ENCODE assay signal across 13 cellular contexts in the genomic region with DNA sequence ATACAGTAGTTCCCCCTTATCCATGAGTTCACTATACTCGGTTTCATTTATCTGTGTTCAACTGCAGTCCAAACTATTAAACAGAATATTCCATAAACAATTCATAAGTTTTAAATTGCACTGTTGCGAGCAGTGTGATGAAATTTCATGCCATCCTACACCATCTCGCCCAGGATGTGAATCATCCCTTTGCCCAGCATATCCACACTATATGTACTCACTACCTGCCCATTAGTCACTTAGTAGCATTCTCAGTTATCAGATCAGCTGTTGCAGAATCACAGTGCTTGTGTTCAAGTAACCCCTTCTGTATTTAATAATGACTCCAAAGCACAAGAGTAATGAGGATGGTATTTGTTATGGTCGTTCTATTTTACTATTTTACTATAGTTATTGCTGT. TPM values are rescaled to one million over a fixed set of nuclear protein-coding genes. Genes with fewer than 3 reads are reported as not detected.
A peak's percentile ranks its signal among the peaks of the same experiment; 100 is the strongest.
DNase-seq lines count a peak whose midpoint lies in the region; ATAC-seq, FAIRE-seq and TF ChIP-seq lines count a peak whose summit lies in the region.
"Had no signal": no experiment of that assay in that cellular context is flagged by ENCODE, and none has a peak within 500 bp of the region (broad histone marks: within the 10 kb centered on the region; RNA-seq: fewer than 3 reads in every experiment).

No MANE protein-coding gene starts in this region.

- no peak overlapping the region for H3K27ac ChIP-seq in psoas muscle
- H3K27ac ChIP-seq: gastrocnemius medialis, SK-N-MC had no signal

- intact Hi-C loops in psoas muscle (cut with DNase I): no loop called here

- no peaks in the 10 kb centered on the region for H3K27me3 Mint-ChIP-seq in activated CD8-positive, alpha-beta memory T cell treated with anti-CD3 and anti-CD28 coated beads, Interleukin-2, amount 10 ng/mL, durations not matched to agents 7 days and 5 days
- H3K27me3 Mint-ChIP-seq: naive thymus-derived CD8-positive, alpha-beta T cell had no signal

- DNase-seq in MG63 (peak; percentile 77), bronchial epithelial cell (ENCODE audit: low read depth) (peak; percentile 99), psoas muscle (no peak)
- no peak for DNase-seq in activated CD8-positive, alpha-beta memory T cell treated with anti-CD3 and anti-CD28 coated beads, Interleukin-2, amount 10 ng/mL, durations not matched to agents 7 days and 5 days
- DNase-seq: gastrocnemius medialis; naive thymus-derived CD8-positive, alpha-beta T cell; NCI-H1436 treated with DMSO at 0.1 percent for 48 hours had no signal

- H3K4me1 Mint-ChIP-seq in activated CD8-positive, alpha-beta memory T cell treated with anti-CD3 and anti-CD28 coated beads, Interleukin-2, amount 10 ng/mL, durations not matched to agents 7 days and 5 days: peaks cover 4% of the 10 kb centered on the region

- H3K9me3 ChIP-seq in MG63 (peaks cover 3% of the 10 kb centered on the region; the same call in 1 of the 2 replicates), psoas muscle (no peaks in the 10 kb centered on the region)
- H3K9me3 ChIP-seq: gastrocnemius medialis had no signal

- H3K4me3 Mint-ChIP-seq in activated CD8-positive, alpha-beta memory T cell treated with anti-CD3 and anti-CD28 coated beads, Interleukin-2, amount 10 ng/mL, durations not matched to agents 7 days and 5 days: no peak overlapping the region
- H3K4me3 Mint-ChIP-seq: activated T-helper 1 cell treated with anti-CD3 and anti-CD28 coated beads, Interleukin-12 subunit alpha, Interleukin-12 subunit beta, Interleukin-2, Interleukin-4 antibody, amounts not matched to agents 30 ng/mL and 10 ng/mL and 1 ng/mL, durations not matched to agents 14 hours and 24 hours and 36 hours; naive thymus-derived CD8-positive, alpha-beta T cell had no signal

- peak; percentile 65 to 90 (median 86) for ATAC-seq in psoas muscle
- no peak for ATAC-seq in HG03432 (IDR thresholded peaks at IDR 0.05; ENCODE audit: unreplicated experiment)
- no peak for ATAC-seq in GM19328 (IDR thresholded peaks at IDR 0.05; ENCODE audit: unreplicated experiment)
- ATAC-seq in activated CD8-positive, alpha-beta memory T cell treated with anti-CD3 and anti-CD28 coated beads, Interleukin-2, amount 10 ng/mL, durations not matched to agents 7 days and 5 days: no peak
- no peak for ATAC-seq in GM18868 (IDR thresholded peaks at IDR 0.05; ENCODE audit: unreplicated experiment)
- ATAC-seq: naive thymus-derived CD8-positive, alpha-beta T cell had no signal

- no peak overlapping the region for H3K4me3 ChIP-seq in MG63
- H3K4me3 ChIP-seq in bronchial epithelial cell (ENCODE audit: low read depth, low read length): no peak overlapping the region
- H3K4me3 ChIP-seq in psoas muscle: no peak overlapping the region
- H3K4me3 ChIP-seq: gastrocnemius medialis, SK-N-MC had no signal

- WGBS in psoas muscle, 3 donors: 50 to 59% (median 56%) methylated on average over 4 of the region's 4 CpGs

- H3K36me3 Mint-ChIP-seq in activated CD8-positive, alpha-beta memory T cell treated with anti-CD3 and anti-CD28 coated beads, Interleukin-2, amount 10 ng/mL, durations not matched to agents 7 days and 5 days: no peaks in the 10 kb centered on the region

- H3K27me3 ChIP-seq in MG63 (no peaks in the 10 kb centered on the region), bronchial epithelial cell (ENCODE audit: control insufficient read depth, insufficient read depth, low read length) (no peaks in the 10 kb centered on the region), psoas muscle (ENCODE audit: insufficient read depth in 3 of 3, low read length in 2 of 3) (no peaks in the 10 kb centered on the region)
- H3K27me3 ChIP-seq: gastrocnemius medialis had no signal

- no peaks in the 10 kb centered on the region for H3K4me1 ChIP-seq in psoas muscle
- H3K4me1 ChIP-seq: gastrocnemius medialis had no signal

- no peak overlapping the region for H3K27ac Mint-ChIP-seq in activated CD8-positive, alpha-beta memory T cell treated with anti-CD3 and anti-CD28 coated beads, Interleukin-2, amount 10 ng/mL, durations not matched to agents 7 days and 5 days
- H3K27ac Mint-ChIP-seq: activated T-helper 1 cell treated with anti-CD3 and anti-CD28 coated beads, Interleukin-12 subunit alpha, Interleukin-12 subunit beta, Interleukin-2, Interleukin-4 antibody, amounts not matched to agents 30 ng/mL and 10 ng/mL and 1 ng/mL, durations not matched to agents 14 hours and 24 hours and 36 hours; naive thymus-derived CD8-positive, alpha-beta T cell had no signal

- FAIRE-seq in G401.6 (lab: Jason Lieb, UNC) (peak; percentile 27), bronchial epithelial cell (lab: Jason Lieb, UNC) (no peak)

- CTCF ChIA-PET in activated CD8-positive, alpha-beta memory T cell treated with anti-CD3 and anti-CD28 coated beads, Interleukin-2, amount 10 ng/mL, durations not matched to agents 7 days and 5 days (lab: Charles Lee): interaction anchor here (1.0 kb wide), 1 partner anchor 331 kb away, joined by 3 read pairs; no protein-coding TSS in a partner anchor

- no peaks in the 10 kb centered on the region for H3K36me3 ChIP-seq in MG63
- H3K36me3 ChIP-seq in bronchial epithelial cell (ENCODE audit: control insufficient read depth, insufficient read depth, low read length): no peaks in the 10 kb centered on the region
- no peaks in the 10 kb centered on the region for H3K36me3 ChIP-seq in psoas muscle (ENCODE audit: insufficient read depth in 1 of 2, low read depth in 1 of 2)
- H3K36me3 ChIP-seq: gastrocnemius medialis had no signal

- TF ChIP-seq CTCF in bronchial epithelial cell (IDR thresholded peaks at IDR 0.05; ENCODE audit: insufficient read depth, low read length, severe bottlenecking) (no peak), psoas muscle (IDR thresholded peaks at IDR 0.05) (no peak)

- H3K9me3 Mint-ChIP-seq in activated CD8-positive, alpha-beta memory T cell treated with anti-CD3 and anti-CD28 coated beads, Interleukin-2, amount 10 ng/mL, durations not matched to agents 7 days and 5 days (ENCODE audit: low read depth): no peaks in the 10 kb centered on the region
- H3K9me3 Mint-ChIP-seq: activated T-helper 1 cell treated with anti-CD3 and anti-CD28 coated beads, Interleukin-12 subunit alpha, Interleukin-12 subunit beta, Interleukin-2, Interleukin-4 antibody, amounts not matched to agents 30 ng/mL and 10 ng/mL and 1 ng/mL, durations not matched to agents 14 hours and 24 hours and 36 hours; naive thymus-derived CD8-positive, alpha-beta T cell had no signal

RNA-seq across cellular contexts. Expression of a gene that starts 51.5 kb away (rescaled TPM):
- not detected in 2 replicates for total RNA-seq in MG63 (2014; rRNA removed; shearing (Covaris generic); ENCODE audit: low replicate concordance)
- total RNA-seq in bronchial epithelial cell (under 0.01 TPM in 2 replicates), psoas muscle (under 1 TPM in 1 of 4 donors, not detected in 3; 0.14 TPM)
- polyA plus RNA-seq in psoas muscle: under 1 TPM in 1 of 3 donors, not detected in 2; 0.03 TPM
- total RNA-seq in activated CD8-positive, alpha-beta memory T cell treated with anti-CD3 and anti-CD28 coated beads, Interleukin-2, amount 10 ng/mL, durations not matched to agents 7 days and 5 days: not detected
- total RNA-seq: activated T-helper 1 cell treated with anti-CD3 and anti-CD28 coated beads, Interleukin-12 subunit alpha, Interleukin-12 subunit beta, Interleukin-2, Interleukin-4 antibody, amounts not matched to agents 30 ng/mL and 10 ng/mL and 1 ng/mL, durations not matched to agents 14 hours and 24 hours and 36 hours; gastrocnemius medialis; naive thymus-derived CD8-positive, alpha-beta T cell had no signal
- polyA plus RNA-seq: naive thymus-derived CD8-positive, alpha-beta T cell had no signal

Comparison
In these comparisons a context has a peak if more than half of its experiments do, and no peak if none do; other contexts are left out.
1. DNase-seq: peak in MG63 (single experiment) and bronchial epithelial cell (single experiment); none in psoas muscle (0 of 2) and activated CD8-positive, alpha-beta memory T cell treated with anti-CD3 and anti-CD28 coated beads, Interleukin-2, amount 10 ng/mL, durations not matched to agents 7 days and 5 days (single experiment).
2. ATAC-seq: peak in psoas muscle (4 of 4); none in HG03432 (single experiment), GM19328 (single experiment), activated CD8-positive, alpha-beta memory T cell treated with anti-CD3 and anti-CD28 coated beads, Interleukin-2, amount 10 ng/mL, durations not matched to agents 7 days and 5 days (single experiment) and GM18868 (single experiment).